ENCODE assay signal across 35 cellular contexts in genomic region chr5:173342813-173343435, GRCh38.
"Had no signal": no experiment of that assay in that cellular context is flagged by ENCODE, and none has a peak within 500 bp of the region (broad histone marks: within the 10 kb centered on the region; RNA-seq: fewer than 3 reads in every experiment).

No MANE protein-coding gene starts in this region.

- H3K36me3 ChIP-seq: adrenal gland, brain microvascular endothelial cell, breast epithelium had no signal

- H3K9me3 Mint-ChIP-seq: activated CD4-positive, alpha-beta memory T cell treated with anti-CD3 and anti-CD28 coated beads for 36 hours; activated CD4-positive, alpha-beta T cell treated with anti-CD3 and anti-CD28 coated beads, Interleukin-2, amount 10 ng/mL, durations not matched to agents 24 days and 14 days; activated CD8-positive, alpha-beta T cell treated with anti-CD3 and anti-CD28 coated beads for 36 hours; activated naive CD4-positive, alpha-beta T cell treated with anti-CD3 and anti-CD28 coated beads for 36 hours; activated naive CD4-positive, alpha-beta T cell treated with anti-CD3 and anti-CD28 coated beads, Interleukin-2, amount 50 U/mL, for 72 hours; activated naive CD8-positive, alpha-beta T cell treated with anti-CD3 and anti-CD28 coated beads for 36 hours; activated T-cell treated with anti-CD3 and anti-CD28 coated beads, Interleukin-2, amount 50 U/mL, for 4 hours; activated T-cell treated with anti-CD3 and anti-CD28 coated beads, Interleukin-2, amount 50 U/mL, for 72 hours; activated T-helper 1 cell treated with anti-CD3 and anti-CD28 coated beads, Interleukin-12 subunit alpha, Interleukin-12 subunit beta, Interleukin-2, Interleukin-4 antibody, amounts not matched to agents 30 ng/mL and 10 ng/mL and 1 ng/mL, durations not matched to agents 14 hours and 24 hours and 36 hours; activated T-helper 17 cell treated with anti-CD3 and anti-CD28 coated beads, Interleukin-2, amount 50 U/mL, for 72 hours; T-helper 1 cell treated with Interleukin-12 subunit alpha and Interleukin-12 subunit beta and Interleukin-4 antibody, amounts not matched to agents 30 μg/mL and 1 μg/mL, for 36 hours; T-helper 2 cell treated with Interferon-gamma antibody and Interleukin-4, amounts not matched to agents 5 μg/mL and 100 μg/mL, for 36 hours had no signal

- DNase-seq: activated B cell treated with CpG ODN at 0.5 μM for 24 hours; activated CD4-positive, alpha-beta memory T cell treated with anti-CD3 and anti-CD28 coated beads for 36 hours; activated CD4-positive, alpha-beta T cell treated with anti-CD3 and anti-CD28 coated beads for 4 hours; activated CD4-positive, alpha-beta T cell treated with anti-CD3 and anti-CD28 coated beads, Interleukin-2, amount 10 ng/mL, durations not matched to agents 24 days and 14 days; activated CD4-positive, alpha-beta T cell treated with anti-CD3 and anti-CD28 coated beads, Interleukin-2, amount 50 U/mL, for 1 hour; activated CD4-positive, alpha-beta T cell treated with anti-CD3 and anti-CD28 coated beads, Interleukin-2, amount 50 U/mL, for 4 hours; activated CD4-positive, CD25-positive, alpha-beta regulatory T cell treated with anti-CD3 and anti-CD28 coated beads, Interleukin-2, amount 50 U/mL, for 72 hours; activated CD8-positive, alpha-beta memory T cell treated with anti-CD3 and anti-CD28 coated beads, Interleukin-2, amount 50 U/mL, for 4 hours; activated CD8-positive, alpha-beta T cell treated with anti-CD3 and anti-CD28 coated beads for 36 hours; activated effector memory CD4-positive, alpha-beta T cell treated with anti-CD3 and anti-CD28 coated beads, Interleukin-2, amount 50 U/mL, for 16 hours; activated gamma-delta T cell treated with Interleukin-2 at 50 U/mL for 16 hours; activated naive CD4-positive, alpha-beta T cell; activated naive CD4-positive, alpha-beta T cell treated with anti-CD3 and anti-CD28 coated beads for 36 hours; activated naive CD4-positive, alpha-beta T cell treated with anti-CD3 and anti-CD28 coated beads, Interleukin-2, amount 50 U/mL, for 16 hours; activated naive CD8-positive, alpha-beta T cell treated with anti-CD3 and anti-CD28 coated beads for 36 hours; activated T-cell treated with anti-CD3 and anti-CD28 coated beads for 4 hours; activated T-cell treated with anti-CD3 and anti-CD28 coated beads, Interleukin-2, amount 50 U/mL, for 1 hour; activated T-cell treated with anti-CD3 and anti-CD28 coated beads, Interleukin-2, amount 50 U/mL, for 4 hours; activated T-cell treated with anti-CD3 and anti-CD28 coated beads, Interleukin-2, amount 50 U/mL, for 72 hours; adrenal gland; amniotic stem cell; aorta; body of pancreas; brain microvascular endothelial cell; central memory CD4-positive, alpha-beta T cell; T-helper 1 cell; T-helper 2 cell; T-helper 9 cell had no signal

- H3K4me3 Mint-ChIP-seq: activated B cell treated with CpG ODN at 0.5 μM for 24 hours; activated CD4-positive, alpha-beta memory T cell treated with anti-CD3 and anti-CD28 coated beads for 36 hours; activated CD4-positive, alpha-beta T cell treated with anti-CD3 and anti-CD28 coated beads, Interleukin-2, amount 10 ng/mL, durations not matched to agents 24 days and 14 days; activated CD8-positive, alpha-beta T cell treated with anti-CD3 and anti-CD28 coated beads for 36 hours; activated naive CD4-positive, alpha-beta T cell treated with anti-CD3 and anti-CD28 coated beads for 36 hours; activated naive CD8-positive, alpha-beta T cell treated with anti-CD3 and anti-CD28 coated beads for 36 hours; activated T-cell treated with anti-CD3 and anti-CD28 coated beads, Interleukin-2, amount 50 U/mL, for 4 hours; activated T-cell treated with anti-CD3 and anti-CD28 coated beads, Interleukin-2, amount 50 U/mL, for 72 hours; activated T-helper 1 cell treated with anti-CD3 and anti-CD28 coated beads, Interleukin-12 subunit alpha, Interleukin-12 subunit beta, Interleukin-2, Interleukin-4 antibody, amounts not matched to agents 30 ng/mL and 10 ng/mL and 1 ng/mL, durations not matched to agents 14 hours and 24 hours and 36 hours; activated T-helper 17 cell treated with anti-CD3 and anti-CD28 coated beads, Interleukin-2, amount 50 U/mL, for 72 hours; T-helper 1 cell treated with Interleukin-12 subunit alpha and Interleukin-12 subunit beta and Interleukin-4 antibody, amounts not matched to agents 30 μg/mL and 1 μg/mL, for 36 hours; T-helper 2 cell treated with Interferon-gamma antibody and Interleukin-4, amounts not matched to agents 5 μg/mL and 100 μg/mL, for 36 hours had no signal

- H3K27ac Mint-ChIP-seq: activated B cell treated with CpG ODN at 0.5 μM for 24 hours; activated CD4-positive, alpha-beta memory T cell treated with anti-CD3 and anti-CD28 coated beads for 36 hours; activated CD4-positive, alpha-beta T cell treated with anti-CD3 and anti-CD28 coated beads, Interleukin-2, amount 10 ng/mL, durations not matched to agents 24 days and 14 days; activated CD8-positive, alpha-beta T cell treated with anti-CD3 and anti-CD28 coated beads for 36 hours; activated naive CD4-positive, alpha-beta T cell treated with anti-CD3 and anti-CD28 coated beads for 36 hours; activated naive CD4-positive, alpha-beta T cell treated with anti-CD3 and anti-CD28 coated beads, Interleukin-2, amount 50 U/mL, for 72 hours; activated naive CD8-positive, alpha-beta T cell treated with anti-CD3 and anti-CD28 coated beads for 36 hours; activated T-cell treated with anti-CD3 and anti-CD28 coated beads, Interleukin-2, amount 50 U/mL, for 72 hours; activated T-helper 1 cell treated with anti-CD3 and anti-CD28 coated beads, Interleukin-12 subunit alpha, Interleukin-12 subunit beta, Interleukin-2, Interleukin-4 antibody, amounts not matched to agents 30 ng/mL and 10 ng/mL and 1 ng/mL, durations not matched to agents 14 hours and 24 hours and 36 hours; activated T-helper 17 cell treated with anti-CD3 and anti-CD28 coated beads, Interleukin-2, amount 50 U/mL, for 72 hours; T-helper 1 cell treated with Interleukin-12 subunit alpha and Interleukin-12 subunit beta and Interleukin-4 antibody, amounts not matched to agents 30 μg/mL and 1 μg/mL, for 36 hours; T-helper 2 cell treated with Interferon-gamma antibody and Interleukin-4, amounts not matched to agents 5 μg/mL and 100 μg/mL, for 36 hours had no signal

- H3K27me3 ChIP-seq: adrenal gland, body of pancreas, brain microvascular endothelial cell, breast epithelium had no signal

- H3K4me1 ChIP-seq: adrenal gland, body of pancreas, breast epithelium had no signal

- H3K4me3 ChIP-seq: adrenal gland, body of pancreas, breast epithelium had no signal

- H3K4me1 Mint-ChIP-seq: activated B cell treated with CpG ODN at 0.5 μM for 24 hours; activated CD4-positive, alpha-beta T cell treated with anti-CD3 and anti-CD28 coated beads, Interleukin-2, amount 10 ng/mL, durations not matched to agents 24 days and 14 days; activated naive CD8-positive, alpha-beta T cell treated with anti-CD3 and anti-CD28 coated beads for 36 hours; activated T-helper 17 cell treated with anti-CD3 and anti-CD28 coated beads, Interleukin-2, amount 50 U/mL, for 72 hours had no signal

- H3K36me3 Mint-ChIP-seq: activated CD4-positive, alpha-beta memory T cell treated with anti-CD3 and anti-CD28 coated beads for 36 hours; activated naive CD4-positive, alpha-beta T cell treated with anti-CD3 and anti-CD28 coated beads, Interleukin-2, amount 50 U/mL, for 72 hours; activated naive CD8-positive, alpha-beta T cell treated with anti-CD3 and anti-CD28 coated beads for 36 hours had no signal

- ATAC-seq: activated CD8-positive, alpha-beta T cell treated with anti-CD3 and anti-CD28 coated beads for 36 hours; activated naive CD4-positive, alpha-beta T cell treated with anti-CD3 and anti-CD28 coated beads, Interleukin-2, amount 50 U/mL, for 72 hours; activated T-cell treated with anti-CD3 and anti-CD28 coated beads, Interleukin-2, amount 50 U/mL, for 4 hours; activated T-cell treated with anti-CD3 and anti-CD28 coated beads, Interleukin-2, amount 50 U/mL, for 72 hours; activated T-helper 17 cell treated with anti-CD3 and anti-CD28 coated beads, Interleukin-2, amount 50 U/mL, for 72 hours; body of pancreas had no signal

- H3K9me3 ChIP-seq: adrenal gland, body of pancreas, breast epithelium had no signal

- H3K27ac ChIP-seq: adrenal gland, body of pancreas, brain microvascular endothelial cell, breast epithelium, VCaP had no signal
